ENCODE assay signal across 1 cellular context in genomic region chr4:27016551-27016950, GRCh38.
TF ChIP-seq lines count a peak whose summit lies in the region.

No MANE protein-coding gene starts in this region.

TF ChIP-seq in IMR-90, 13 proteins besides CTCF, POLR2A, EP300 and RAD21:
- TF ChIP-seq MAZ (IDR thresholded peaks at IDR 0.05; ENCODE audit: borderline replicate concordance, low read depth, low read length) (no peak), RCOR1 (IDR thresholded peaks at IDR 0.05; ENCODE audit: insufficient replicate concordance, low read length) (no peak)
TF ChIP-seq in IMR-90: peak in this region for 0.
